Comparison of ENCODE assay signal across 8 cellular contexts in the genomic region with DNA sequence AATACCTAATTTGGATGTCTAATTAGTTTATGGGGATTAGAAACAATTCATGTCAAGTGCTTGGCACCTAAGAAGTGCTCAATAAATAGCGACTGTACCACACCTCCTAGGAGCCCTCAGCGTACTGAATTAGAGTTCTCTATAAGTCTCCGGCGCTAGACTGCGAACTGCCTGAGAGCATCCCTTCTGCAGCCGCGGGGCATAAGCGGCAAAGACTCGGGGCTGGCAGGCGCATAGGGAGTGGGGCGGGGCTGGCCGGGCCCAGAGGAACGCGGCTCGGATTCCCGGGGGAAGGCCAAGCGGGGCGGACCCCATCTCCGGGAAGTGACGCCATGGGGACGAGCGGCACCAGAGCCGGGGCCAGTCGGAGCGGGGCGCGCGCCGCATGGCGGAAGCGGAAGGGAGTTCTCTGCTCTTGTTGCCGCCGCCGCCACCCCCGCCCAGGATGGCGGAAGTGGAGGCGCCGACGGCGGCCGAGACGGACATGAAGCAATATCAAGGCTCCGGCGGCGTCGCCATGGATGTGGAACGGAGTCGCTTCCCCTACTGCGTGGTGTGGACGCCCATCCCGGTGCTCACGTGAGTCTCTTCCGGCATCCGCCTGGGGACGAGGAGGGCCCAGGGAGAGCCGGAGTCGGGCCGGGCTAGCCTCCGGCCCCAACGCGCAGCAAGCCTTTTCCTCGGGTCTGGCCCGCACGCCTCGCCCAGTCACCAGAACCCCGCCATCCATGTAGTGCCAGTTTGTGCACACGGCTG. TPM values are rescaled to one million over a fixed set of nuclear protein-coding genes. Genes with fewer than 3 reads are reported as not detected.
A peak's percentile ranks its signal among the peaks of the same experiment; 100 is the strongest.
DNase-seq lines count a peak whose midpoint lies in the region; ATAC-seq and TF ChIP-seq lines count a peak whose summit lies in the region.

A gene with protein sequence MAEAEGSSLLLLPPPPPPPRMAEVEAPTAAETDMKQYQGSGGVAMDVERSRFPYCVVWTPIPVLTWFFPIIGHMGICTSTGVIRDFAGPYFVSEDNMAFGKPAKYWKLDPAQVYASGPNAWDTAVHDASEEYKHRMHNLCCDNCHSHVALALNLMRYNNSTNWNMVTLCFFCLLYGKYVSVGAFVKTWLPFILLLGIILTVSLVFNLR (plus strand): TSS at position 351 of the 756 bp plus-strand sequence. CDS start 35 bp downstream, at position 386.

- in situ Hi-C loops in GM13976 (cut with MboI; ENCODE audit: low sequenced_read_pairs, unreplicated experiment): no loop called here

- H3K9ac ChIP-seq in adipocyte (ENCODE audit: low read length) (peak within 1 kb of the TSS; percentile 100), parathyroid adenoma (peak within 1 kb of the TSS; percentile 80)

- peak within 1 kb of the TSS; percentile 98 for H2AFZ ChIP-seq in parathyroid adenoma

- H3K36me3 ChIP-seq in adipocyte (ENCODE audit: control insufficient read depth, insufficient read depth, low read length, severe bottlenecking) (peaks cover 28% of the 10 kb centered on the region), parathyroid adenoma (ENCODE audit: control insufficient read depth, insufficient read depth, low read length) (no peaks in the 10 kb centered on the region), tibial artery (peaks cover 16 to 29% (median 18%) of the 10 kb centered on the region in 3 donors)

- TF ChIP-seq CTCF in GM13976 (IDR thresholded peaks at IDR 0.05; ENCODE audit: borderline replicate concordance, control extremely low read depth, extremely low read depth, insufficient read depth, missing control alignments): no peak
- no peak for TF ChIP-seq CTCF in parathyroid adenoma (IDR thresholded peaks at IDR 0.05)
- TF ChIP-seq CTCF in tibial artery (IDR thresholded peaks at IDR 0.05): peak; percentile 25 to 36

- peak within 1 kb of the TSS; percentile 100 for H3K4me3 ChIP-seq in adipocyte (ENCODE audit: low read length)
- H3K4me3 ChIP-seq in parathyroid adenoma (ENCODE audit: low read depth, low read length): peak within 1 kb of the TSS; percentile 96
- peak within 1 kb of the TSS; percentile 74 to 88 for H3K4me3 ChIP-seq in tibial artery

- no peaks in the 10 kb centered on the region for H3K9me3 ChIP-seq in adipocyte (ENCODE audit: control insufficient read depth, low read length)
- no peaks in the 10 kb centered on the region for H3K9me3 ChIP-seq in parathyroid adenoma (ENCODE audit: control insufficient read depth, low read length)
- H3K9me3 ChIP-seq in tibial artery: no peaks in the 10 kb centered on the region

- H3K79me2 ChIP-seq in parathyroid adenoma: peaks cover 8% of the 10 kb centered on the region

- DNase-seq in GM13976 (ENCODE audit: low spot score) (peak; percentile 99), NCI-H1436 treated with DMSO at 0.1 percent for 48 hours (lab: John Stamatoyannopoulos, UW) (peak; percentile 69), T follicular helper cell (ENCODE audit: low read depth) (peak; percentile 95), adipocyte (ENCODE audit: low read depth) (peak; percentile 99), Right ventricle myocardium superior (peak; percentile 99), tibial artery (peak; percentile 96 to 99)

- H3K4me1 ChIP-seq in adipocyte (ENCODE audit: control insufficient read depth, insufficient read depth, low read length): peaks cover 27% of the 10 kb centered on the region
- no peaks in the 10 kb centered on the region for H3K4me1 ChIP-seq in parathyroid adenoma
- H3K4me1 ChIP-seq in tibial artery: peaks cover 0 to 42% (median 28%) of the 10 kb centered on the region in 4 donors

- peak within 1 kb of the TSS; percentile 94 for H3K4me2 ChIP-seq in parathyroid adenoma (ENCODE audit: low read length)

- H3K27me3 ChIP-seq in adipocyte (replicated peaks; ENCODE audit: control insufficient read depth, insufficient read depth, low read length): no peaks in the 10 kb centered on the region
- no peaks in the 10 kb centered on the region for H3K27me3 ChIP-seq in parathyroid adenoma (ENCODE audit: control insufficient read depth, insufficient read depth, low read length)
- peaks cover 0 to 23% of the 10 kb centered on the region in 2 donors for H3K27me3 ChIP-seq in tibial artery

- intact Hi-C loops in Right ventricle myocardium superior (cut with DNase I) (no loop called here), tibial artery (cut with DNase I; ENCODE audit: low total_unique reads) (no loop called here)

- ATAC-seq in HG02852 (IDR thresholded peaks at IDR 0.05; ENCODE audit: unreplicated experiment) (peak; percentile 90), Right ventricle myocardium superior (ENCODE audit: poor library complexity) (peak; percentile 99)

- H3K27ac ChIP-seq in parathyroid adenoma: peak within 1 kb of the TSS; percentile 92
- H3K27ac ChIP-seq in tibial artery: peak within 1 kb of the TSS; percentile 88 to 92

RNA-seq across cellular contexts. Expression of the gene that starts here (rescaled TPM):
- 18.6 TPM for total RNA-seq in Right ventricle myocardium superior

Comparison
In these comparisons a context has a peak if more than half of its experiments do, and no peak if none do; other contexts are left out.
1. Peak in every context shown above with its lines: DNase-seq, ATAC-seq, H3K4me3 ChIP-seq and H3K27ac ChIP-seq.
2. CTCF ChIP-seq: peak in tibial artery (2 of 2); none in GM13976 (single experiment) and parathyroid adenoma (single experiment).